Comparison of ENCODE assay signal across 8 cellular contexts in the genomic region with DNA sequence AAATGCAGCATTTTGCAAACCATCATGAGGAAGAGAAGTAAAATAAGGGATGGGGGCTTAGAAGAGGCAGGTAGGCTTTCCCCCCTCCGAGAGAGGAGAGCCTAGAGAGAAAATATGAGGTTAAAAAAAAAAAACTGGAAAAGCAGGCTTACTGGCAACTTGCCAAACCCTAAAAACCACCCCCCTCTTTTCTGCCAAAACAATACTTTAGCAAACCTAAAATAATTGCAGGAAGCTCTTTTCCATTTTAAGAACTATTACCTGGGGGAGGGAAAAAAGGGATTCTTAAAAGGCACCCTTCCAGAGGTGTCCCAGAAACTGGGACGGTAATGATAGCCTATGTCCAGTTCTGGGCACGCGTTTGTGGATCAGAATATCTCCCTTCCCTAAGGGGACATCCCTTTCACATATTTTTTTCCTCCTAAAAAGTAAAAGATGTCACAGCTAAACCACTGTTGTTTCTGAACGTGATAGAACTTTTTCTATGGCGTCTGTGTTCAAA. TPM values are rescaled to one million over a fixed set of nuclear protein-coding genes. Genes with fewer than 3 reads are reported as not detected.
DNase-seq lines count a peak whose midpoint lies in the region; ATAC-seq and TF ChIP-seq lines count a peak whose summit lies in the region.

No MANE protein-coding gene starts in this region.

- no peaks in the 10 kb centered on the region for H3K9me3 Mint-ChIP-seq in naive thymus-derived CD8-positive, alpha-beta T cell

- H3K36me3 ChIP-seq in BE2C (no peaks in the 10 kb centered on the region), colonic mucosa (no peaks in the 10 kb centered on the region)

- H3K4me1 ChIP-seq in BE2C (peaks cover 6% of the 10 kb centered on the region), colonic mucosa (peaks cover 15% of the 10 kb centered on the region)

- H3K27ac ChIP-seq in colonic mucosa = peak overlapping the region; percentile 79

- peak overlapping the region; percentile 79 to 97 (median 87) for H3K4me3 Mint-ChIP-seq in naive thymus-derived CD8-positive, alpha-beta T cell

- no peak for DNase-seq in BE2C
- DNase-seq in LNCaP clone FGC (ENCODE audit: low read depth) = no peak
- no peak for DNase-seq in colonic mucosa
- DNase-seq in naive thymus-derived CD8-positive, alpha-beta T cell = peak in 1 of 10 donors; percentile 15
- DNase-seq in NCI-H2171 (lab: John Stamatoyannopoulos, UW) = no peak
- DNase-seq in activated CD4-positive, alpha-beta T cell treated with anti-CD3 and anti-CD28 coated beads, Interleukin-2, amount 50 U/mL, for 4 hours = no peak
- DNase-seq in occipital lobe (lab: John Stamatoyannopoulos, UW) = no peak

- H3K9me3 ChIP-seq in BE2C (no peaks in the 10 kb centered on the region), colonic mucosa (no peaks in the 10 kb centered on the region)

- H3K36me3 Mint-ChIP-seq in naive thymus-derived CD8-positive, alpha-beta T cell = no peaks in the 10 kb centered on the region

- H3K27ac Mint-ChIP-seq in naive thymus-derived CD8-positive, alpha-beta T cell = peak overlapping the region; percentile 65 to 99 (median 90)

- POLR2A ChIA-PET in naive thymus-derived CD8-positive, alpha-beta T cell (lab: Charles Lee) = interaction anchor here (0.7 to 3.2 kb wide), 5 partner anchors 9 to 752 kb away, joined by 3 to 30 read pairs (median 7); no protein-coding TSS in a partner anchor

- no peaks in the 10 kb centered on the region for H3K27me3 ChIP-seq in BE2C
- H3K27me3 ChIP-seq in colonic mucosa = no peaks in the 10 kb centered on the region

- no peak for ATAC-seq in naive thymus-derived CD8-positive, alpha-beta T cell
- no peak for ATAC-seq in HG03108 (IDR thresholded peaks at IDR 0.05; ENCODE audit: unreplicated experiment)

- peaks cover 31 to 58% (median 55%) of the 10 kb centered on the region in 4 donors for H3K4me1 Mint-ChIP-seq in naive thymus-derived CD8-positive, alpha-beta T cell

- intact Hi-C loops in colonic mucosa (cut with DNase I) = no loop called here

- H3K9ac ChIP-seq in colonic mucosa (ENCODE audit: low read depth in 2 of 2, low read length in 2 of 2) = peak overlapping the region in 1 of 2 donors; percentile 81

- H3K4me3 ChIP-seq in BE2C (ENCODE audit: low read depth, low read length) = peak overlapping the region; percentile 73
- peak overlapping the region; percentile 77 for H3K4me3 ChIP-seq in LNCaP clone FGC (ENCODE audit: low read depth, low read length)
- H3K4me3 ChIP-seq in colonic mucosa = peak overlapping the region; percentile 72

- peaks cover 0 to 15% (median 0%) of the 10 kb centered on the region in 5 donors for H3K27me3 Mint-ChIP-seq in naive thymus-derived CD8-positive, alpha-beta T cell

- no peak for TF ChIP-seq CTCF in BE2C (IDR thresholded peaks at IDR 0.05; ENCODE audit: low read depth, low read length)
- TF ChIP-seq CTCF in LNCaP clone FGC (IDR thresholded peaks at IDR 0.05; ENCODE audit: control insufficient read depth, extremely low read depth, insufficient read depth) = no peak
- TF ChIP-seq CTCF in colonic mucosa (IDR thresholded peaks at IDR 0.05) = no peak

RNA-seq across cellular contexts. Expression of a gene that starts 1.2 kb away (rescaled TPM):
- 6.0 TPM for polyA plus RNA-seq in BE2C (2012; ENCODE audit: insufficient read depth, insufficient read length, low read depth)
- total RNA-seq in colonic mucosa (10 to 100 TPM; 36.0 to 44.2 TPM), occipital lobe (41.5 TPM)
- total RNA-seq in naive thymus-derived CD8-positive, alpha-beta T cell = 1 to 10 TPM; 6.3 to 7.1 TPM
- 1 to 10 TPM; 7.4 to 7.8 (median 7.6) TPM for polyA plus RNA-seq in naive thymus-derived CD8-positive, alpha-beta T cell
